ENCODE assay signal across 9 cellular contexts in the genomic region with DNA sequence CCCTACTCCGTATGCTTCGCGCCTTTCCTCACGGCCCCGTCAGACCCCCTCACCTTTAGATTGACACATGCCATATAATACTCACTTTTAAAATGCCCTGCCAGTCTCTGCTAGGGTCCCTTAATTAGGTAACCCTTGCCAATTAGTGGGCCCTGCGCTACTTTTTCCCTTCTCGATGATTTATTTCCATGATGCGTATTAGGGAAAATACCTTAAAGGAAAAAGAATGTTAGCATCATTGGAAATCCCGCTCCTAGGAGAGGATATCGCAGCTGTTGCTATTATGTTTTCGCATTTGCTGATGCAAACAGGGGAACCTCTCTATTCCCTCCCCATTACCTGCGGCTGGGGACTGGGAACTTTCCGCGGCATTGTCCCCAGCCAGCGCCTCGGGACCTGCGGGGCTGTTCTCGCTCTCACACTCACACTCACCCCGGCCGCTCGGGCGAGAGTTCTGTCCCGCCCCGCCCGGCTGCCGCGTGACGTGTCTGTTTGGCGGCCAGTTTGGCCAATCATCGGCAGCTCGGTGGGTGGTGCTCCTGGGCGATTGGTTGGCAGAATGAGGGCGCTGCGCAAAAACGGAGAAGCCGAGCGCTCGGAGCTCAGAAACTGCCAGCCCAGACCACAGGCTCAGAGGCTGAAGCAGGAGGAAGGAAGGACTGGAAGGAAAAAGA. TPM values are rescaled to one million over a fixed set of nuclear protein-coding genes. Genes with fewer than 3 reads are reported as not detected.
DNase-seq lines count a peak whose midpoint lies in the region; TF ChIP-seq lines count a peak whose summit lies in the region.
"Had no signal": no experiment of that assay in that cellular context is flagged by ENCODE, and none has a peak within 500 bp of the region (broad histone marks: within the 10 kb centered on the region; RNA-seq: fewer than 3 reads in every experiment).

A gene with protein sequence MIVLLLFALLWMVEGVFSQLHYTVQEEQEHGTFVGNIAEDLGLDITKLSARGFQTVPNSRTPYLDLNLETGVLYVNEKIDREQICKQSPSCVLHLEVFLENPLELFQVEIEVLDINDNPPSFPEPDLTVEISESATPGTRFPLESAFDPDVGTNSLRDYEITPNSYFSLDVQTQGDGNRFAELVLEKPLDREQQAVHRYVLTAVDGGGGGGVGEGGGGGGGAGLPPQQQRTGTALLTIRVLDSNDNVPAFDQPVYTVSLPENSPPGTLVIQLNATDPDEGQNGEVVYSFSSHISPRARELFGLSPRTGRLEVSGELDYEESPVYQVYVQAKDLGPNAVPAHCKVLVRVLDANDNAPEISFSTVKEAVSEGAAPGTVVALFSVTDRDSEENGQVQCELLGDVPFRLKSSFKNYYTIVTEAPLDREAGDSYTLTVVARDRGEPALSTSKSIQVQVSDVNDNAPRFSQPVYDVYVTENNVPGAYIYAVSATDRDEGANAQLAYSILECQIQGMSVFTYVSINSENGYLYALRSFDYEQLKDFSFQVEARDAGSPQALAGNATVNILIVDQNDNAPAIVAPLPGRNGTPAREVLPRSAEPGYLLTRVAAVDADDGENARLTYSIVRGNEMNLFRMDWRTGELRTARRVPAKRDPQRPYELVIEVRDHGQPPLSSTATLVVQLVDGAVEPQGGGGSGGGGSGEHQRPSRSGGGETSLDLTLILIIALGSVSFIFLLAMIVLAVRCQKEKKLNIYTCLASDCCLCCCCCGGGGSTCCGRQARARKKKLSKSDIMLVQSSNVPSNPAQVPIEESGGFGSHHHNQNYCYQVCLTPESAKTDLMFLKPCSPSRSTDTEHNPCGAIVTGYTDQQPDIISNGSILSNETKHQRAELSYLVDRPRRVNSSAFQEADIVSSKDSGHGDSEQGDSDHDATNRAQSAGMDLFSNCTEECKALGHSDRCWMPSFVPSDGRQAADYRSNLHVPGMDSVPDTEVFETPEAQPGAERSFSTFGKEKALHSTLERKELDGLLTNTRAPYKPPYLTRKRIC (plus strand): TSS at position 605 of the 674 bp plus-strand sequence. CDS start 847 bp downstream, outside the sequence.

- DNase-seq in DMS153 treated with DMSO at 0.1 percent for 48 hours (lab: John Stamatoyannopoulos, UW; ENCODE audit: unreplicated experiment) (peak; percentile 51), H4 (ENCODE audit: low spot score) (peak; percentile 93), NCI-H1694 treated with DMSO at 0.1 percent for 48 hours (lab: John Stamatoyannopoulos, UW) (peak; percentile 23), fibroblast of lung (ENCODE audit: low read depth in 2 of 2) (peak; percentile 94 to 95)
- peak; percentile 62 for DNase-seq in activated CD4-positive, alpha-beta memory T cell treated with anti-CD3 and anti-CD28 coated beads for 36 hours
- DNase-seq in activated effector memory CD4-positive, alpha-beta T cell treated with anti-CD3 and anti-CD28 coated beads, Interleukin-2, amount 50 U/mL, for 16 hours = no peak

- CTCF ChIA-PET in activated CD4-positive, alpha-beta memory T cell treated with anti-CD3 and anti-CD28 coated beads for 36 hours (lab: Charles Lee) = no interaction called here

- no peaks in the 10 kb centered on the region for H4K20me1 ChIP-seq in fibroblast of lung (ENCODE audit: control insufficient read depth, extremely low read depth, insufficient read depth, low read length)

- H3K4me3 Mint-ChIP-seq in activated CD4-positive, alpha-beta memory T cell treated with anti-CD3 and anti-CD28 coated beads for 36 hours = peak within 1 kb of the TSS; percentile 4

- H3K9me3 Mint-ChIP-seq in activated CD4-positive, alpha-beta memory T cell treated with anti-CD3 and anti-CD28 coated beads for 36 hours = no peaks in the 10 kb centered on the region

- peaks cover 63% of the 10 kb centered on the region for H3K27me3 Mint-ChIP-seq in activated CD4-positive, alpha-beta memory T cell treated with anti-CD3 and anti-CD28 coated beads for 36 hours

- no peaks in the 10 kb centered on the region for H3K79me2 ChIP-seq in fibroblast of lung (ENCODE audit: control insufficient read depth, insufficient read depth, low read length)

- H3K4me1 Mint-ChIP-seq in activated CD4-positive, alpha-beta memory T cell treated with anti-CD3 and anti-CD28 coated beads for 36 hours (ENCODE audit: low read depth) = peaks cover 17% of the 10 kb centered on the region

- intact Hi-C loops in activated CD4-positive, alpha-beta memory T cell treated with anti-CD3 and anti-CD28 coated beads for 36 hours (cut with micrococcal nuclease) = no loop called here

- no peak for TF ChIP-seq CTCF in fibroblast of lung (conservative IDR thresholded peaks at IDR 0.05 in 1 of 2, IDR thresholded peaks at IDR 0.05 in 1 of 2; ENCODE audit: low read depth in 1 of 2, low read length in 2 of 2)

- H3K27ac Mint-ChIP-seq in activated CD4-positive, alpha-beta memory T cell treated with anti-CD3 and anti-CD28 coated beads for 36 hours = no peak within 1 kb of the TSS

- H3K4me2 ChIP-seq in fibroblast of lung (ENCODE audit: extremely low read depth, insufficient read depth, low read length) = peak within 1 kb of the TSS; percentile 93

- no peak within 1 kb of the TSS for H3K9ac ChIP-seq in fibroblast of lung (ENCODE audit: insufficient read depth, low read length)
- no peak within 1 kb of the TSS for H3K9ac ChIP-seq in mucosa of rectum (ENCODE audit: low read depth in 1 of 2, low read length in 2 of 2)
- H3K9ac ChIP-seq in subcutaneous abdominal adipose tissue (ENCODE audit: low read length in 5 of 5) = peak within 1 kb of the TSS in 3 of 5 donors; percentile 46 to 58 (median 50)

- H3K36me3 Mint-ChIP-seq in activated CD4-positive, alpha-beta memory T cell treated with anti-CD3 and anti-CD28 coated beads for 36 hours = peaks cover 8% of the 10 kb centered on the region

- H3K9me3 ChIP-seq in fibroblast of lung (ENCODE audit: control insufficient read depth, insufficient read depth, low read depth, low read length) = no peaks in the 10 kb centered on the region
- no peaks in the 10 kb centered on the region for H3K9me3 ChIP-seq in mucosa of rectum (ENCODE audit: control insufficient read depth in 2 of 2, low read length in 2 of 2)
- H3K9me3 ChIP-seq in subcutaneous abdominal adipose tissue (ENCODE audit: control insufficient read depth in 5 of 5, low read length in 5 of 5) = peaks cover 0 to 2% (median 0%) of the 10 kb centered on the region in 5 donors

- H3K27me3 ChIP-seq in fibroblast of lung (ENCODE audit: control insufficient read depth, insufficient read depth, low read length) (peaks cover 3% of the 10 kb centered on the region), mucosa of rectum (ENCODE audit: control insufficient read depth in 2 of 2, insufficient read depth in 2 of 2, low read length in 2 of 2) (peaks cover 30 to 31% of the 10 kb centered on the region in 2 donors), subcutaneous abdominal adipose tissue (ENCODE audit: control insufficient read depth in 5 of 5, insufficient read depth in 4 of 5, low read length in 5 of 5) (peaks cover 37 to 66% (median 41%) of the 10 kb centered on the region in 5 donors)

- POLR2A ChIA-PET in activated CD4-positive, alpha-beta memory T cell treated with anti-CD3 and anti-CD28 coated beads for 36 hours (lab: Charles Lee) = no interaction called here

- H3K4me1 ChIP-seq in fibroblast of lung (ENCODE audit: control insufficient read depth, extremely low read depth, insufficient read depth, low read length) = peaks cover 5% of the 10 kb centered on the region
- peaks cover 4 to 10% of the 10 kb centered on the region in 2 donors for H3K4me1 ChIP-seq in mucosa of rectum (ENCODE audit: control insufficient read depth in 2 of 2, insufficient read depth in 2 of 2, low read length in 2 of 2)
- H3K4me1 ChIP-seq in subcutaneous abdominal adipose tissue (ENCODE audit: control insufficient read depth in 5 of 5, insufficient read depth in 5 of 5, low read length in 5 of 5) = peaks cover 7 to 71% (median 69%) of the 10 kb centered on the region in 5 donors

- H3K27ac ChIP-seq in fibroblast of lung (ENCODE audit: insufficient read depth, low read length) (peak within 1 kb of the TSS; percentile 10), mucosa of rectum (ENCODE audit: low read depth in 2 of 2, low read length in 2 of 2) (no peak within 1 kb of the TSS), subcutaneous abdominal adipose tissue (ENCODE audit: low read depth, low read length) (no peak within 1 kb of the TSS)

- H3K36me3 ChIP-seq in fibroblast of lung (ENCODE audit: control insufficient read depth, insufficient read depth, low read length) = no peaks in the 10 kb centered on the region
- no peaks in the 10 kb centered on the region for H3K36me3 ChIP-seq in mucosa of rectum (ENCODE audit: control insufficient read depth in 2 of 2, insufficient read depth in 2 of 2, low read length in 2 of 2)
- no peaks in the 10 kb centered on the region for H3K36me3 ChIP-seq in subcutaneous abdominal adipose tissue (ENCODE audit: control insufficient read depth in 5 of 5, insufficient read depth in 5 of 5, low read length in 5 of 5)

- H2AFZ ChIP-seq in fibroblast of lung (ENCODE audit: low read length) = peak within 1 kb of the TSS; percentile 83

- peak within 1 kb of the TSS; percentile 56 to 65 (median 60) for H3K4me3 ChIP-seq in fibroblast of lung (replicated peaks in 1 of 4; ENCODE audit: control extremely low read depth in 1 of 4, insufficient read depth in 1 of 4, low read depth in 3 of 4, low read length in 4 of 4)
- H3K4me3 ChIP-seq in mucosa of rectum (ENCODE audit: low read length in 2 of 2) = peak within 1 kb of the TSS; percentile 24 to 69
- H3K4me3 ChIP-seq in subcutaneous abdominal adipose tissue (ENCODE audit: low read depth in 1 of 5, low read length in 5 of 5) = peak within 1 kb of the TSS; percentile 56 to 76 (median 58)

RNA-seq across cellular contexts. Expression of the gene that starts here (rescaled TPM):
- total RNA-seq in H4 (2014; rRNA removed; shearing (Covaris generic)) = 4.5 and 5.5 TPM in 2 replicates
- total RNA-seq in activated CD4-positive, alpha-beta memory T cell treated with anti-CD3 and anti-CD28 coated beads for 36 hours = not detected
- total RNA-seq in fibroblast of lung = 0.26 and 0.66 TPM in 2 replicates
- 2.0 and 19.5 TPM in 2 replicates for polyA plus RNA-seq in fibroblast of lung
- 1.9 and 17.2 TPM in 2 replicates for polyA plus RNA-seq in fibroblast of lung (2012)
- polyA minus RNA-seq in fibroblast of lung (ENCODE audit: low replicate concordance) = 8.3 and 39.9 TPM in 2 replicates
- total RNA-seq: T-helper 2 cell treated with Interferon-gamma antibody and Interleukin-4, amounts not matched to agents 100 ng/mL and 5 ng/mL, for 36 hours had no signal

Comparison
In these comparisons a context has a peak if more than half of its experiments do, and no peak if none do; other contexts are left out.
1. Peak in DNase-seq in activated CD4-positive, alpha-beta memory T cell treated with anti-CD3 and anti-CD28 coated beads for 36 hours; RNA of the gene not detected or under 1 TPM.
2. H3K9ac ChIP-seq: peak in subcutaneous abdominal adipose tissue (3 of 5); none in fibroblast of lung (single experiment) and mucosa of rectum (0 of 2).
3. Peak in every context shown above with its lines, with median percentiles within 50 percentile points of each other: H3K4me3 ChIP-seq.